ENCODE assay signal across 8 cellular contexts in the genomic region with DNA sequence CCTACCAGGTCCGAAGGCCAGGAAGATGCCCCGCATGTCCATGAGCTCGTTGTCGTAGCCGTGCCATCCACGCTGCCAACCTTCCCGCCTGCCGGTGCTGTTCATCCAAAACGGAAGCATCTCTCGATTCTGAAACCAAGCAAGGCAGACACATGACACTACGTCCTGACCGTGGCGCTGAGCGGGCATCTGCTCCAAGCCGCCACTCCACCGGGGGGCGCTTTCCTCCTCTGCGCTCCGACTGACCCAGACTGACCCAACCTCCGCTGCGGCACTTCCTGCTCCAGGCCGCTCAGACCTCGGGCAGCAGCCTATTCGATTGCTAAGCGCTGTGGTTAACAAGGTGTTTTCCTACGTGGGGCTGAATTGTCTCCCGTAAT.
DNase-seq lines count a peak whose midpoint lies in the region; ATAC-seq and TF ChIP-seq lines count a peak whose summit lies in the region.

No MANE protein-coding gene starts in this region.

- ATAC-seq in HG03196 (IDR thresholded peaks at IDR 0.05; ENCODE audit: unreplicated experiment): peak; percentile 53
- no peak for ATAC-seq in memory B cell (ENCODE audit: low read depth)
- ATAC-seq in HG02840 (IDR thresholded peaks at IDR 0.05; ENCODE audit: low FRiP score, unreplicated experiment): no peak

- H3K27me3 Mint-ChIP-seq in memory B cell (peaks cover 11% of the 10 kb centered on the region), Calu3 (ENCODE audit: unreplicated experiment) (peaks cover 60% of the 10 kb centered on the region)

- intact Hi-C loops in Calu3 (cut with micrococcal nuclease; ENCODE audit: unreplicated experiment): no loop called here

- CTCF ChIA-PET in Calu3 (lab: Charles Lee): no interaction called here

- no TSS peak for BruUV-seq in Calu3 (replicated peaks; lab: Mats Ljungman, UMichigan)

- H3K4me1 Mint-ChIP-seq in memory B cell: peaks cover 8% of the 10 kb centered on the region
- no peaks in the 10 kb centered on the region for H3K4me1 Mint-ChIP-seq in Calu3 (ENCODE audit: low read depth, unreplicated experiment)

- DNase-seq in cerebellum (ENCODE audit: low spot score): peak; percentile 46
- DNase-seq in memory B cell (ENCODE audit: low spot score in 2 of 2): no peak
- DNase-seq in superior temporal gyrus (ENCODE audit: extremely low spot score): peak; percentile 51
- no peak for DNase-seq in NOMO-1 treated with dmso at 0.1 percent for 144 hours (lab: John Stamatoyannopoulos, UW; ENCODE audit: unreplicated experiment)
- DNase-seq in Calu3: no peak

- H3K9me3 Mint-ChIP-seq in memory B cell: no peaks in the 10 kb centered on the region
- H3K9me3 Mint-ChIP-seq in Calu3 (ENCODE audit: low read depth, unreplicated experiment): no peaks in the 10 kb centered on the region

- no peaks in the 10 kb centered on the region for H3K36me3 Mint-ChIP-seq in memory B cell
- no peaks in the 10 kb centered on the region for H3K36me3 Mint-ChIP-seq in Calu3 (ENCODE audit: insufficient read depth, unreplicated experiment)

- TF ChIP-seq CTCF in GM12875 (IDR thresholded peaks at IDR 0.05; ENCODE audit: borderline replicate concordance, insufficient read depth, low read depth, low read length): peak; percentile 34; the same call in 1 of the 2 replicates
- no peak for TF ChIP-seq CTCF in Calu3 (IDR thresholded peaks at IDR 0.05; ENCODE audit: unreplicated experiment)

- no peak overlapping the region for H3K4me3 ChIP-seq in GM12875 (ENCODE audit: low read depth, low read length)

- peak overlapping the region; percentile 59 for H3K4me3 Mint-ChIP-seq in memory B cell
- H3K4me3 Mint-ChIP-seq in Calu3 (ENCODE audit: low read depth, unreplicated experiment): no peak overlapping the region

- H3K27ac Mint-ChIP-seq in memory B cell (no peak overlapping the region), Calu3 (ENCODE audit: unreplicated experiment) (no peak overlapping the region)

Comparison
In these comparisons a context has a peak if more than half of its experiments do, and no peak if none do; other contexts are left out.
1. DNase-seq: peak in cerebellum (single experiment) and superior temporal gyrus (single experiment); none in memory B cell (0 of 2), NOMO-1 treated with dmso at 0.1 percent for 144 hours (single experiment) and Calu3 (single experiment).